1 cellular context compared by ENCODE assay signal in the genomic region with DNA sequence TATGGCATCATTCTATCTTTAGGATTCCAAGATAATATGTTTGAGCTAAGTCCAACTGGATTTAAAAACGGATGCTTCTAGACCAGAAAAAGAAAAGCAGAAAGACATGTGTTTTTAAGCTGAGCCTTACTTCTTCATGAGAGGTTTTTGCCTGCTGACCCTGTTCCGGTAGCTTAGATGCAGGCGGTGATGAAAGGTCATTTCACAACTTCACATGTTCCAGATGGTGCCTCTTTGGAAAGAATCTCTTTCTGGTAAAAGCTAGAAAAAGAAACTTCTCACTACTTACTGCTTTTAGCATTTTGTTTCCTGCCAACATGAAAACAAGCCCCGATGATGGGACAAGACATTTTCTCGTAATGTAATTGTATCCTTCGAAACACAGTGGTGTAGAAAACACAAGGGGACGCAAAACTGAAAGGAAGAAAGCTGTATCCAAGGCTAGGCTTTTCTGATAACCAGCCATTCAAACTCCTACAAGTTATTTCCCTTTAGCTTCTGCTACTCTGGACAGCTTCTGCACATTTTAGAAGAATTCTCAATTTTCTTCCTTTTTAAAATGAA.
TF ChIP-seq lines count a peak whose summit lies in the region.

No MANE protein-coding gene starts in this region.

TF ChIP-seq in IMR-90, 13 proteins besides CTCF, POLR2A, EP300 and RAD21:
- TF ChIP-seq, protein P1, sequence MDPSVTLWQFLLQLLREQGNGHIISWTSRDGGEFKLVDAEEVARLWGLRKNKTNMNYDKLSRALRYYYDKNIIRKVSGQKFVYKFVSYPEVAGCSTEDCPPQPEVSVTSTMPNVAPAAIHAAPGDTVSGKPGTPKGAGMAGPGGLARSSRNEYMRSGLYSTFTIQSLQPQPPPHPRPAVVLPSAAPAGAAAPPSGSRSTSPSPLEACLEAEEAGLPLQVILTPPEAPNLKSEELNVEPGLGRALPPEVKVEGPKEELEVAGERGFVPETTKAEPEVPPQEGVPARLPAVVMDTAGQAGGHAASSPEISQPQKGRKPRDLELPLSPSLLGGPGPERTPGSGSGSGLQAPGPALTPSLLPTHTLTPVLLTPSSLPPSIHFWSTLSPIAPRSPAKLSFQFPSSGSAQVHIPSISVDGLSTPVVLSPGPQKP (IDR thresholded peaks at IDR 0.05; ENCODE audit: borderline replicate concordance, low read depth, low read length) = no peak
- TF ChIP-seq CHD1 (IDR thresholded peaks at IDR 0.05; ENCODE audit: low read depth, low read length) (no peak), RCOR1 (IDR thresholded peaks at IDR 0.05; ENCODE audit: insufficient replicate concordance, low read length) (no peak), MAFK (IDR thresholded peaks at IDR 0.05; ENCODE audit: low read depth, low read length) (no peak), MAZ (IDR thresholded peaks at IDR 0.05; ENCODE audit: borderline replicate concordance, low read depth, low read length) (no peak), SMC3 (IDR thresholded peaks at IDR 0.05; ENCODE audit: low read depth, low read length) (no peak), BHLHE40 (IDR thresholded peaks at IDR 0.05; ENCODE audit: low read depth, low read length) (no peak), RFX5 (IDR thresholded peaks at IDR 0.05; ENCODE audit: low read depth, low read length) (no peak), NFE2L2 (IDR thresholded peaks at IDR 0.05; ENCODE audit: low read depth, low read length) (no peak), CEBPB (IDR thresholded peaks at IDR 0.05; ENCODE audit: low read depth, low read length) (no peak), FOS (IDR thresholded peaks at IDR 0.05; ENCODE audit: low read depth, low read length) (no peak), MXI1 (IDR thresholded peaks at IDR 0.05; ENCODE audit: borderline replicate concordance, low read depth, low read length) (no peak)
- TF ChIP-seq, protein P2, sequence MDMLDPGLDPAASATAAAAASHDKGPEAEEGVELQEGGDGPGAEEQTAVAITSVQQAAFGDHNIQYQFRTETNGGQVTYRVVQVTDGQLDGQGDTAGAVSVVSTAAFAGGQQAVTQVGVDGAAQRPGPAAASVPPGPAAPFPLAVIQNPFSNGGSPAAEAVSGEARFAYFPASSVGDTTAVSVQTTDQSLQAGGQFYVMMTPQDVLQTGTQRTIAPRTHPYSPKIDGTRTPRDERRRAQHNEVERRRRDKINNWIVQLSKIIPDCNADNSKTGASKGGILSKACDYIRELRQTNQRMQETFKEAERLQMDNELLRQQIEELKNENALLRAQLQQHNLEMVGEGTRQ (IDR thresholded peaks at IDR 0.05; ENCODE audit: low read depth, low read length) = no peak
